Comparison of ENCODE assay signal across 25 cellular contexts in the genomic region with DNA sequence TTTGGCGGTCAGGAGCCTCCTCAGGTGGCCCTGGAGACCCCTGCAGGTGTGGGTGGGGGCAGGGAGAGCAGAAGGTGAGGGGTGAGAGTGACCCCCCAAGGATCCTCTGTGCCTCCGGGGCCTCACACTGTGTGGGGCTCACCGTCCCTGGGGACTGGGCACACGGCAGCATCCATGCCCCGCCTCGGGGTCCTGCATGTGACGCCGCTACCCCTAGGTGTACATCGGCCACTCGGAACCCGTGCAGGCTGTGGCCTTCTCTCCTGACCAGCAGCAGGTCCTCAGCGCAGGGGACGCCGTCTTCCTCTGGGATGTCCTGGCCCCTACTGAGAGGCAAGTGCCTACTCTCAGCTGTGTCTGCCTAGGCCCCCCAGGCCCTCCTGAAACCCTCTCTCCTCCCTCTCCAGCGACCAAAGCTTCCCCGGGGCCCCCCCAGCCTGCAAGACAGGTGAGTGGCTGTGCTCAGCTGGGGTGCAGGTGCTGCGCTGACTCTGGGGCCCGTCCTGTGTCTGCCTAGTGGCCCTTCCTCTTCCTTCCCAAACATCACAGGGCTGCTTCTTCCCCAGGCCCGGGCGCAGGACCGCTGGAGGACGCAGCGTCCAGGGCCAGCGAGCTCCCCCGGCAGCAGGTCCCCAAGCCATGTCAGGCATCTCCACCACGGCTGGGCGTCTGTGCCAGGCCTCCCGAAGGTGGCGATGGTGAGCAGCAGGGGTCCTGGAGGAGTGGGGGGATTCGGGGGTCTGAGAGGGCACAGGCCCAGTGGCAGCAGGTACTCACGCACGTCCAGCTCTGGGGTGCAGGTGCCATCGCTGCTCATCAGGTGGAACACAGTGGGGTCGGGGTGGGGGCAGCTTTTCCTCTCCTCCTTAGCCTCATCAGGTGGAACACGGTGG. TPM values are rescaled to one million over a fixed set of nuclear protein-coding genes. Genes with fewer than 3 reads are reported as not detected.
DNase-seq lines count a peak whose midpoint lies in the region; TF ChIP-seq lines count a peak whose summit lies in the region.
"Had no signal": no experiment of that assay in that cellular context is flagged by ENCODE, and none has a peak within 500 bp of the region (broad histone marks: within the 10 kb centered on the region; RNA-seq: fewer than 3 reads in every experiment).

No MANE protein-coding gene starts in this region.

- no peak overlapping the region for H3K4me3 ChIP-seq in epithelial cell of proximal tubule (ENCODE audit: low read depth, low read length)
- H3K4me3 ChIP-seq: ascending aorta, left lung, suprapubic skin had no signal

- DNase-seq in activated CD8-positive, alpha-beta memory T cell treated with anti-CD3 and anti-CD28 coated beads, Interleukin-2, amount 50 U/mL, for 48 hours, result peak; percentile 52
- no peak for DNase-seq in activated CD8-positive, alpha-beta memory T cell treated with anti-CD3 and anti-CD28 coated beads for 24 hours
- DNase-seq in epithelial cell of proximal tubule (ENCODE audit: low read depth) (no peak), NCI-H128 (lab: John Stamatoyannopoulos, UW; ENCODE audit: unreplicated experiment) (no peak), HuH-7 (ENCODE audit: low spot score) (no peak), DMS 273 treated with DMSO at 0.1 percent for 48 hours (lab: John Stamatoyannopoulos, UW) (no peak)
- no peak for DNase-seq in stimulated activated CD4-positive, alpha-beta T cell treated with anti-CD3 and anti-CD28 coated beads, Interleukin-4, amount 100 ng/mL, for 24 hours
- DNase-seq: activated CD8-positive, alpha-beta T cell treated with anti-CD3 and anti-CD28 coated beads for 36 hours; activated effector memory CD4-positive, alpha-beta T cell treated with Interleukin-2 at 50 U/mL for 16 hours; activated T-cell treated with anti-CD3 and anti-CD28 coated beads for 4 hours; caudate nucleus; CD8-positive, alpha-beta T cell; DMS153; HCEC 1CT; left lung; mesendoderm; NCI-H1105 treated with DMSO at 0.1 percent for 48 hours; NCI-H2081 treated with DMSO at 0.1 percent for 48 hours; NCI-H748 treated with DMSO at 0.1 percent for 48 hours; RPMI8226; stimulated activated CD4-positive, alpha-beta T cell treated with anti-CD3 and anti-CD28 coated beads, Interleukin-4, amount 100 ng/mL, for 4 hours; T-helper 17 cell had no signal

- peak; percentile 17; the same call in 1 of the 2 replicates for TF ChIP-seq CTCF in LNCAP (IDR thresholded peaks at IDR 0.05)
- peak; percentile 20 for TF ChIP-seq CTCF in epithelial cell of proximal tubule (conservative IDR thresholded peaks at IDR 0.05; ENCODE audit: low read depth, low read length)

RNA-seq across cellular contexts. Expression of a gene that starts 9.0 kb away (rescaled TPM):
- 73.8 and 85.8 TPM in 2 replicates for total RNA-seq in epithelial cell of proximal tubule

RNA-seq across cellular contexts. Expression of a gene that starts 9.8 kb away (rescaled TPM):
- total RNA-seq in epithelial cell of proximal tubule, result 22.0 and 45.6 TPM in 2 replicates

RNA-seq across cellular contexts. Expression of a gene that starts 16.5 kb away (rescaled TPM):
- total RNA-seq in epithelial cell of proximal tubule, result 0.43 and 1.2 TPM in 2 replicates

RNA-seq across cellular contexts. Expression of a gene that starts 17.3 kb away (rescaled TPM):
- total RNA-seq in epithelial cell of proximal tubule, result 58.2 and 70.3 TPM in 2 replicates

RNA-seq across cellular contexts. Expression of a gene that starts 21.3 kb away (rescaled TPM):
- 158 and 202 TPM in 2 replicates for total RNA-seq in epithelial cell of proximal tubule
